In genomic region chr17:20960871-20961270, GRCh38 we compare ENCODE assay signal across 16 cellular contexts.
DNase-seq lines count a peak whose midpoint lies in the region; ATAC-seq and TF ChIP-seq lines count a peak whose summit lies in the region.
"Had no signal": no experiment of that assay in that cellular context is flagged by ENCODE, and none has a peak within 500 bp of the region (broad histone marks: within the 10 kb centered on the region; RNA-seq: fewer than 3 reads in every experiment).

No MANE protein-coding gene starts in this region.

- TF ChIP-seq CTCF in mammary epithelial cell (conservative IDR thresholded peaks at IDR 0.05 in 1 of 2, IDR thresholded peaks at IDR 0.05 in 1 of 2; ENCODE audit: extremely low read depth in 1 of 2, insufficient read depth in 1 of 2, low read depth in 1 of 2, low read length in 2 of 2) = no peak
- TF ChIP-seq CTCF in breast epithelium (IDR thresholded peaks at IDR 0.05) = no peak
- no peak for TF ChIP-seq CTCF in foreskin keratinocyte (conservative IDR thresholded peaks at IDR 0.05)

- peak overlapping the region; percentile 72 for H3K18ac ChIP-seq in trophoblast cell (ENCODE audit: low read length)

- H3K14ac ChIP-seq in trophoblast cell (ENCODE audit: low read length) = peak overlapping the region; percentile 59

- in situ Hi-C loops in mammary epithelial cell (cut with MboI; ENCODE audit: low sequenced_read_pairs in 2 of 2) = no loop called here

- H3K27ac Mint-ChIP-seq in activated CD4-positive, alpha-beta memory T cell treated with anti-CD3 and anti-CD28 coated beads for 36 hours = no peak overlapping the region
- H3K27ac Mint-ChIP-seq: CD14-positive monocyte; CD4-positive, alpha-beta memory T cell; GM23338 had no signal

- H3K79me2 ChIP-seq in mammary epithelial cell (ENCODE audit: insufficient read depth, low read length) (no peaks in the 10 kb centered on the region), trophoblast cell (ENCODE audit: control insufficient read depth, insufficient read depth, low read length, poor library complexity) (peaks cover 2% of the 10 kb centered on the region)

- WGBS in mammary epithelial cell (ENCODE audit: low coverage, missing lambda C conversion rate) = 100% methylated on average over 5 of the region's 7 CpGs
- WGBS in trophoblast cell (ENCODE audit: extremely low coverage, insufficient coverage, insufficient read length) = no CpG with 5 or more reads among the region's 7 CpGs

- H3K27me3 ChIP-seq in mammary epithelial cell (ENCODE audit: insufficient read depth, low read length) (no peaks in the 10 kb centered on the region), breast epithelium (no peaks in the 10 kb centered on the region), foreskin keratinocyte (no peaks in the 10 kb centered on the region), trophoblast cell (ENCODE audit: insufficient read depth, low read length) (no peaks in the 10 kb centered on the region)
- H3K27me3 ChIP-seq: BLaER1 had no signal

- H3K9me3 ChIP-seq in mammary epithelial cell (replicated peaks; ENCODE audit: insufficient read depth, low read length) (no peaks in the 10 kb centered on the region), breast epithelium (no peaks in the 10 kb centered on the region), trophoblast cell (ENCODE audit: insufficient read depth, low read depth, low read length) (no peaks in the 10 kb centered on the region)
- H3K9me3 ChIP-seq: BLaER1 had no signal

- POLR2A ChIA-PET in activated CD4-positive, alpha-beta memory T cell treated with anti-CD3 and anti-CD28 coated beads for 36 hours (lab: Charles Lee) = no interaction called here

- CTCF ChIA-PET in mammary epithelial cell (lab: Charles Lee; ENCODE audit: low non-redundant PET) = no interaction called here
- CTCF ChIA-PET in activated CD4-positive, alpha-beta memory T cell treated with anti-CD3 and anti-CD28 coated beads for 36 hours (lab: Charles Lee) = no interaction called here

- H2BK12ac ChIP-seq in trophoblast cell (ENCODE audit: low read length) = peak overlapping the region; percentile 67

- no peak overlapping the region for H4K91ac ChIP-seq in trophoblast cell (ENCODE audit: low read depth, low read length)

- ATAC-seq in foreskin keratinocyte = no peak

- H2AK5ac ChIP-seq in trophoblast cell (ENCODE audit: low read length) = peak overlapping the region; percentile 87

- dilution Hi-C loops in mammary epithelial cell (cut with HindIII; ENCODE audit: low sequenced_read_pairs) = no loop called here

- H3K4me2 ChIP-seq in mammary epithelial cell (ENCODE audit: insufficient read depth, low read depth, low read length) (no peak overlapping the region), trophoblast cell (ENCODE audit: low read length) (no peak overlapping the region)
- H3K4me2 ChIP-seq: BLaER1, GM23338 had no signal

- H3K27me3 Mint-ChIP-seq in activated CD4-positive, alpha-beta memory T cell treated with anti-CD3 and anti-CD28 coated beads for 36 hours = peaks cover 8% of the 10 kb centered on the region

- TF ChIP-seq POLR2A in breast epithelium (IDR thresholded peaks at IDR 0.05) = no peak

- H4K20me1 ChIP-seq in mammary epithelial cell (ENCODE audit: insufficient read depth, low read length) = no peaks in the 10 kb centered on the region
- H4K20me1 ChIP-seq: BLaER1 had no signal

- no peaks in the 10 kb centered on the region for H3K4me1 Mint-ChIP-seq in activated CD4-positive, alpha-beta memory T cell treated with anti-CD3 and anti-CD28 coated beads for 36 hours (ENCODE audit: low read depth)
- H3K4me1 Mint-ChIP-seq: CD4-positive, alpha-beta memory T cell had no signal

- intact Hi-C loops in mammary epithelial cell (cut with micrococcal nuclease) (no loop called here), breast epithelium (cut with DNase I; ENCODE audit: low total_unique reads) (no loop called here)
- intact Hi-C loops in activated CD4-positive, alpha-beta memory T cell treated with anti-CD3 and anti-CD28 coated beads for 36 hours (cut with micrococcal nuclease) = no loop called here

- H3K23ac ChIP-seq in trophoblast cell (ENCODE audit: low read length) = no peak overlapping the region

- no peaks in the 10 kb centered on the region for H3K79me1 ChIP-seq in trophoblast cell (ENCODE audit: low read length)

- H3K27ac ChIP-seq in mammary epithelial cell (ENCODE audit: insufficient read depth, low read depth, low read length) (peak overlapping the region; percentile 46), breast epithelium (no peak overlapping the region), foreskin keratinocyte (peak overlapping the region; percentile 57), trophoblast cell (ENCODE audit: low read depth, low read length) (no peak overlapping the region)
- H3K27ac ChIP-seq: 22Rv1, BLaER1 had no signal

- peak overlapping the region; percentile 79 for H2BK120ac ChIP-seq in trophoblast cell (ENCODE audit: insufficient read depth, low read length, poor library complexity)

- H3K9me3 Mint-ChIP-seq in activated CD4-positive, alpha-beta memory T cell treated with anti-CD3 and anti-CD28 coated beads for 36 hours = no peaks in the 10 kb centered on the region
- H3K9me3 Mint-ChIP-seq: CD14-positive monocyte, GM23338 had no signal

- H3K36me3 ChIP-seq in mammary epithelial cell (ENCODE audit: insufficient read depth, low read length) = no peaks in the 10 kb centered on the region
- no peaks in the 10 kb centered on the region for H3K36me3 ChIP-seq in breast epithelium
- peaks cover 2 to 3% of the 10 kb centered on the region in 2 experiments for H3K36me3 ChIP-seq in trophoblast cell (ENCODE audit: control insufficient read depth in 1 of 2, insufficient read depth in 2 of 2, low read length in 2 of 2)
- H3K36me3 ChIP-seq: BLaER1 had no signal

- H3K36me3 Mint-ChIP-seq in activated CD4-positive, alpha-beta memory T cell treated with anti-CD3 and anti-CD28 coated beads for 36 hours = no peaks in the 10 kb centered on the region
- H3K36me3 Mint-ChIP-seq: CD14-positive monocyte; CD4-positive, alpha-beta memory T cell had no signal

- H3K4me1 ChIP-seq in mammary epithelial cell (ENCODE audit: insufficient read depth, low read length) (peaks cover 22% of the 10 kb centered on the region), breast epithelium (no peaks in the 10 kb centered on the region), foreskin keratinocyte (peaks cover 13% of the 10 kb centered on the region), trophoblast cell (ENCODE audit: control insufficient read depth in 1 of 2, insufficient read depth in 2 of 2, low read length in 2 of 2) (peaks cover 0 to 5% of the 10 kb centered on the region in 2 experiments)
- H3K4me1 ChIP-seq: BLaER1 had no signal

- H2AFZ ChIP-seq in mammary epithelial cell (ENCODE audit: low read depth, low read length) (no peak overlapping the region), trophoblast cell (ENCODE audit: insufficient read depth, low read length, poor library complexity) (no peak overlapping the region)
- H2AFZ ChIP-seq: GM23338 had no signal

- no peak overlapping the region for H3K4ac ChIP-seq in trophoblast cell (ENCODE audit: low read depth, low read length)

- H4K8ac ChIP-seq in trophoblast cell (ENCODE audit: low read depth, low read length) = no peak overlapping the region

- no TSS peak for BruUV-seq in mammary epithelial cell (replicated peaks; lab: Mats Ljungman, UMichigan)

- H2BK5ac ChIP-seq in trophoblast cell (ENCODE audit: low read depth, low read length, poor library complexity) = no peak overlapping the region

- H3K4me3 Mint-ChIP-seq in activated CD4-positive, alpha-beta memory T cell treated with anti-CD3 and anti-CD28 coated beads for 36 hours = no peak overlapping the region
- H3K4me3 Mint-ChIP-seq: CD14-positive monocyte; CD4-positive, alpha-beta memory T cell; GM23338 had no signal

- H3K9ac ChIP-seq in mammary epithelial cell (ENCODE audit: insufficient read depth, low read length) (no peak overlapping the region), trophoblast cell (ENCODE audit: low read length) (no peak overlapping the region)
- H3K9ac ChIP-seq: BLaER1 had no signal

- H3K4me3 ChIP-seq in mammary epithelial cell (replicated peaks in 1 of 3; ENCODE audit: insufficient read depth in 1 of 3, low read depth in 2 of 3, low read length in 3 of 3) (no peak overlapping the region), breast epithelium (no peak overlapping the region), trophoblast cell (ENCODE audit: low read depth, low read length) (no peak overlapping the region)
- H3K4me3 ChIP-seq: BLaER1, GM23338 had no signal

- no peak for DNase-seq in mammary epithelial cell
- no peak for DNase-seq in breast epithelium (ENCODE audit: low spot score in 2 of 2)
- DNase-seq in foreskin keratinocyte = no peak
- DNase-seq in trophoblast cell = peak; percentile 74 to 80
- DNase-seq in activated naive CD4-positive, alpha-beta T cell (lab: John Stamatoyannopoulos, UW) = no peak
- no peak for DNase-seq in foreskin melanocyte
- no peak for DNase-seq in activated CD4-positive, alpha-beta memory T cell treated with anti-CD3 and anti-CD28 coated beads for 36 hours
- DNase-seq: Calu3; CD4-positive, alpha-beta memory T cell; DMS79 treated with DMSO at 0.1 percent for 48 hours; GF-D8; H7 had no signal

- H4K12ac ChIP-seq in trophoblast cell (ENCODE audit: low read depth, low read length) = no peak overlapping the region

Comparison
In these comparisons a context has a peak if more than half of its experiments do, and no peak if none do; other contexts are left out.
1. H3K27ac ChIP-seq: peak in mammary epithelial cell (single experiment) and foreskin keratinocyte (single experiment); none in breast epithelium (0 of 2) and trophoblast cell (single experiment).
2. DNase-seq: peak in trophoblast cell (2 of 2); none in mammary epithelial cell (single experiment), breast epithelium (0 of 2), foreskin keratinocyte (0 of 2), activated naive CD4-positive, alpha-beta T cell (0 of 4), foreskin melanocyte (single experiment) and activated CD4-positive, alpha-beta memory T cell treated with anti-CD3 and anti-CD28 coated beads for 36 hours (single experiment).